ENCODE assay signal across 16 cellular contexts in genomic region chr12:91400249-91400648, GRCh38.
A peak's percentile ranks its signal among the peaks of the same experiment; 100 is the strongest.
DNase-seq lines count a peak whose midpoint lies in the region; ATAC-seq, FAIRE-seq and TF ChIP-seq lines count a peak whose summit lies in the region.
"Had no signal": no experiment of that assay in that cellular context is flagged by ENCODE, and none has a peak within 500 bp of the region (broad histone marks: within the 10 kb centered on the region; RNA-seq: fewer than 3 reads in every experiment).

No MANE protein-coding gene starts in this region.

- no peak for FAIRE-seq in HepG2 (lab: Jason Lieb, UNC)
- FAIRE-seq: A549, GM12878, GM18507 had no signal

- WGBS in right lobe of liver (ENCODE audit: insufficient coverage, low coverage, low lambda C conversion rate, missing lambda C conversion rate) = 35% methylated on average over 4 of the region's 4 CpGs
- WGBS in HepG2 (ENCODE audit: low lambda C conversion rate) = 20% methylated on average over 4 of the region's 4 CpGs

- H3K27ac ChIP-seq in right lobe of liver (no peak overlapping the region), HepG2 (ENCODE audit: extremely low read length, insufficient read depth, low read length) (no peak overlapping the region), left lung (no peak overlapping the region)
- H3K27ac ChIP-seq: A549 had no signal

- no peak overlapping the region for H3K4me3 ChIP-seq in right lobe of liver
- no peak overlapping the region for H3K4me3 ChIP-seq in HepG2 (replicated peaks in 1 of 3; ENCODE audit: insufficient read depth in 1 of 3, low read depth in 2 of 3, low read length in 3 of 3)
- H3K4me3 ChIP-seq in choroid plexus epithelial cell (ENCODE audit: low read depth, low read length) = no peak overlapping the region
- H3K4me3 ChIP-seq in left lung = no peak overlapping the region
- H3K4me3 ChIP-seq: A549, GM12878 had no signal

- in situ Hi-C loops in HepG2 (cut with HindIII; ENCODE audit: extremely low pct_ligation_motif_present, low pct_unique_long_range_greater_than_20kb) = no loop called here

- TF ChIP-seq CTCF in right lobe of liver (IDR thresholded peaks at IDR 0.05) (no peak), HepG2 (CRISPR knock-in tag; IDR thresholded peaks at IDR 0.05) (no peak), choroid plexus epithelial cell (conservative IDR thresholded peaks at IDR 0.05; ENCODE audit: low read depth, low read length) (no peak), left lung (IDR thresholded peaks at IDR 0.05) (no peak)

- TF ChIP-seq RAD21 in HepG2 (CRISPR knock-in tag; IDR thresholded peaks at IDR 0.05) = no peak

- H3K9ac ChIP-seq in HepG2 (ENCODE audit: insufficient read depth, low read depth, low read length) = no peak overlapping the region

- BruUV-seq in HepG2 (replicated peaks; lab: Mats Ljungman, UMichigan) = no TSS peak

- CTCF ChIA-PET in HepG2 (lab: Yijun Ruan, JAX; ENCODE audit: low intra/inter-chr PET ratio, low total read pairs) = no interaction called here

- no peaks in the 10 kb centered on the region for H3K9me3 ChIP-seq in right lobe of liver
- no peaks in the 10 kb centered on the region for H3K9me3 ChIP-seq in HepG2 (ENCODE audit: low read length)
- no peaks in the 10 kb centered on the region for H3K9me3 ChIP-seq in left lung
- H3K9me3 ChIP-seq: A549 had no signal

- TF ChIP-seq POLR2A in right lobe of liver (IDR thresholded peaks at IDR 0.05) = no peak
- no peak for TF ChIP-seq POLR2A in HepG2 (IDR thresholded peaks at IDR 0.05; ENCODE audit: insufficient read depth in 1 of 2, low read depth in 2 of 2, low read length in 2 of 2)

- no peaks in the 10 kb centered on the region for H3K36me3 ChIP-seq in right lobe of liver
- H3K36me3 ChIP-seq in HepG2 (replicated peaks in 1 of 2; ENCODE audit: control insufficient read depth in 1 of 2, insufficient read depth in 2 of 2, low read length in 2 of 2) = no peaks in the 10 kb centered on the region
- no peaks in the 10 kb centered on the region for H3K36me3 ChIP-seq in left lung

- ATAC-seq in right lobe of liver (peak; percentile 46 to 88 (median 72)), HepG2 (no peak), left lobe of liver (peak; percentile 51), HG02571 (IDR thresholded peaks at IDR 0.05; ENCODE audit: unreplicated experiment) (no peak), left lung (no peak)
- no peak for ATAC-seq in activated CD4-positive, CD25-positive, alpha-beta regulatory T cell treated with anti-CD3 and anti-CD28 coated beads, Interleukin-2, amount 50 U/mL, for 24 hours
- ATAC-seq: A549, GM12878 had no signal

- no peak for TF ChIP-seq EP300 in HepG2 (IDR thresholded peaks at IDR 0.05; ENCODE audit: low read depth in 2 of 2, low read length in 2 of 2)
- no peak for TF ChIP-seq EP300 in HepG2 (CRISPR knock-in tag; IDR thresholded peaks at IDR 0.05; ENCODE audit: borderline replicate concordance)

- H4K20me1 ChIP-seq in HepG2 (ENCODE audit: insufficient read depth, low read length) = no peaks in the 10 kb centered on the region

- H3K4me2 ChIP-seq in HepG2 (ENCODE audit: low read depth, low read length) = no peak overlapping the region
- H3K4me2 ChIP-seq: A549 had no signal

- intact Hi-C loops in right lobe of liver (cut with DNase I) = no loop called here
- intact Hi-C loops in HepG2 (cut with micrococcal nuclease; ENCODE audit: unreplicated experiment) = no loop called here
- intact Hi-C loops in left lung (cut with DNase I) = no loop called here

- H3K27me3 ChIP-seq in right lobe of liver (no peaks in the 10 kb centered on the region), HepG2 (ENCODE audit: control insufficient read depth in 1 of 2, insufficient read depth in 2 of 2, low read length in 2 of 2) (no peaks in the 10 kb centered on the region), left lung (no peaks in the 10 kb centered on the region)

- H3K4me1 ChIP-seq in right lobe of liver (no peaks in the 10 kb centered on the region), HepG2 (ENCODE audit: insufficient read depth, low read length) (no peaks in the 10 kb centered on the region), left lung (no peaks in the 10 kb centered on the region)
- H3K4me1 ChIP-seq: A549 had no signal

- H2AFZ ChIP-seq in HepG2 (ENCODE audit: low read length) = no peak overlapping the region

- H3K79me2 ChIP-seq in HepG2 (ENCODE audit: insufficient read depth, low read length) = no peaks in the 10 kb centered on the region

- POLR2A ChIA-PET in HepG2 (lab: Yijun Ruan, JAX) = no interaction called here

- no peak for DNase-seq in right lobe of liver
- no peak for DNase-seq in HepG2 (ENCODE audit: low spot score)
- peak; percentile 55 for DNase-seq in choroid plexus epithelial cell (ENCODE audit: low read depth)
- no peak for DNase-seq in left lobe of liver (ENCODE audit: low spot score)
- no peak for DNase-seq in left lung
- DNase-seq in SW 1271 (lab: John Stamatoyannopoulos, UW) = no peak
- DNase-seq: Calu3, HCEC 1CT, NCI-H1436, NCI-H2029 treated with DMSO at 0.1 percent for 48 hours, NCI-H524 had no signal

TF ChIP-seq in HepG2, 621 proteins besides CTCF, POLR2A, EP300 and RAD21 (continues in another document):
- TF ChIP-seq SIX1 (CRISPR knock-in tag; IDR thresholded peaks at IDR 0.05; ENCODE audit: borderline replicate concordance) (no peak), KDM2A (CRISPR knock-in tag; IDR thresholded peaks at IDR 0.05; ENCODE audit: borderline replicate concordance, low read depth) (no peak), MBNL3 (CRISPR knock-in tag; conservative IDR thresholded peaks at IDR 0.05) (no peak), ELF1 (CRISPR knock-in tag; IDR thresholded peaks at IDR 0.05) (no peak), GABPB1 (CRISPR knock-in tag; IDR thresholded peaks at IDR 0.05) (no peak), RBM22 (optimal IDR thresholded peaks at IDR 0.05; ENCODE audit: low read length) (no peak), THAP8 (CRISPR knock-in tag; IDR thresholded peaks at IDR 0.05; ENCODE audit: borderline replicate concordance) (no peak), TARDBP (CRISPR knock-in tag; IDR thresholded peaks at IDR 0.05) (no peak), MAFF (IDR thresholded peaks at IDR 0.05; ENCODE audit: low read depth, low read length) (no peak), ZBTB49 (CRISPR knock-in tag; IDR thresholded peaks at IDR 0.05; ENCODE audit: borderline replicate concordance) (no peak), RFXANK (CRISPR knock-in tag; IDR thresholded peaks at IDR 0.05) (no peak), ZNF136 (CRISPR knock-in tag; IDR thresholded peaks at IDR 0.05; ENCODE audit: low read depth) (no peak), ZNF10 (CRISPR knock-in tag; IDR thresholded peaks at IDR 0.05; ENCODE audit: borderline replicate concordance, low read depth) (no peak), ZBTB4 (CRISPR knock-in tag; IDR thresholded peaks at IDR 0.05; ENCODE audit: borderline replicate concordance) (no peak), ZNF432 (CRISPR knock-in tag; IDR thresholded peaks at IDR 0.05; ENCODE audit: borderline replicate concordance) (no peak)

Comparison
In these comparisons a context has a peak if more than half of its experiments do, and no peak if none do; other contexts are left out.
1. ATAC-seq: peak in right lobe of liver (4 of 4) and left lobe of liver (single experiment); none in HepG2 (single experiment), HG02571 (single experiment), left lung (single experiment) and activated CD4-positive, CD25-positive, alpha-beta regulatory T cell treated with anti-CD3 and anti-CD28 coated beads, Interleukin-2, amount 50 U/mL, for 24 hours (0 of 2).